In the genomic region with DNA sequence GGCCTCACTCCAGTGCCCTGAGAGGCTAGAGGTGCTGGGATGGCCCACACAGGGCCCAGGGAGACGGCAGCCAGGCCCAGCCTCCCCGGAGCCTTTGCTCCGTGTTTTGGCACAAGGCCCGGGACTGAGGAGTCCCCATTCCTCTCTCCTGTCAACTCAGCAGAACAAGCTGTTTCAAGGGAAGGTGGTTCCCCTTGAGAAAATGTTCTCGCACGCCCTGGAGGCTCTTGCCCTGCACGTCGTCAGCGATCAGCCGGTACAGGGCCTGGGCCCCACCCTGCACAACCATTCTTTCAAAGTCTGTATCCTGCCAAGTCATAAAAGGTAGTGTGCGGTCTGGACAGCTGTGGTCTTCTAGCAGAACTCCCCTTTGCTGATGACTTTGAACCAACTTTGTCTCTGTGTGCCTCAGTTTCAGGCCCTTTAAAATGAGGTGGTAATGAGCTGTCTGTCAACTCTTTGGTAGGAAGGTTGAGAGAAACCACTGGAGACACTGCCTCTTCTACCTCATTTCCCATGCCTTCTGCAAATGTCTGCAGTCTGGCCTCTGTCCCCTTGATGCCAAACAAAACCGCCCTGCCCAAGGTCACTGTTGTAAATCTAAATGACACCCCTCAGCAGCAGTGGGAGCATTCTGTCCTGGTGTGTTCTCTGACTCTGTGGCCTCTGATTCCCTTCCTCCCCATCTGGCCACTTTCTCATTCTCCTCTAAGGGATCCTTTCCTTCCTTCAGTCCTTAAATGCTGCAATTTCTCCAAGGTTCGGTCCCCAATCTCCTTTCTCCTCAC, we compare ENCODE assay signal across 1 cellular context.
TF ChIP-seq lines count a peak whose summit lies in the region.

No MANE protein-coding gene starts in this region.

TF ChIP-seq in GM12878, 131 proteins besides CTCF, POLR2A, EP300 and RAD21 (continued from another document):
- TF ChIP-seq, protein P1, sequence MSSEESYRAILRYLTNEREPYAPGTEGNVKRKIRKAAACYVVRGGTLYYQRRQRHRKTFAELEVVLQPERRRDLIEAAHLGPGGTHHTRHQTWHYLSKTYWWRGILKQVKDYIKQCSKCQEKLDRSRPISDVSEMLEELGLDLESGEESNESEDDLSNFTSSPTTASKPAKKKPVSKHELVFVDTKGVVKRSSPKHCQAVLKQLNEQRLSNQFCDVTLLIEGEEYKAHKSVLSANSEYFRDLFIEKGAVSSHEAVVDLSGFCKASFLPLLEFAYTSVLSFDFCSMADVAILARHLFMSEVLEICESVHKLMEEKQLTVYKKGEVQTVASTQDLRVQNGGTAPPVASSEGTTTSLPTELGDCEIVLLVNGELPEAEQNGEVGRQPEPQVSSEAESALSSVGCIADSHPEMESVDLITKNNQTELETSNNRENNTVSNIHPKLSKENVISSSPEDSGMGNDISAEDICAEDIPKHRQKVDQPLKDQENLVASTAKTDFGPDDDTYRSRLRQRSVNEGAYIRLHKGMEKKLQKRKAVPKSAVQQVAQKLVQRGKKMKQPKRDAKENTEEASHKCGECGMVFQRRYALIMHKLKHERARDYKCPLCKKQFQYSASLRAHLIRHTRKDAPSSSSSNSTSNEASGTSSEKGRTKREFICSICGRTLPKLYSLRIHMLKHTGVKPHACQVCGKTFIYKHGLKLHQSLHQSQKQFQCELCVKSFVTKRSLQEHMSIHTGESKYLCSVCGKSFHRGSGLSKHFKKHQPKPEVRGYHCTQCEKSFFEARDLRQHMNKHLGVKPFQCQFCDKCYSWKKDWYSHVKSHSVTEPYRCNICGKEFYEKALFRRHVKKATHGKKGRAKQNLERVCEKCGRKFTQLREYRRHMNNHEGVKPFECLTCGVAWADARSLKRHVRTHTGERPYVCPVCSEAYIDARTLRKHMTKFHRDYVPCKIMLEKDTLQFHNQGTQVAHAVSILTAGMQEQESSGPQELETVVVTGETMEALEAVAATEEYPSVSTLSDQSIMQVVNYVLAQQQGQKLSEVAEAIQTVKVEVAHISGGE (CRISPR knock-in tag; IDR thresholded peaks at IDR 0.05), result no peak
- TF ChIP-seq, protein P2, sequence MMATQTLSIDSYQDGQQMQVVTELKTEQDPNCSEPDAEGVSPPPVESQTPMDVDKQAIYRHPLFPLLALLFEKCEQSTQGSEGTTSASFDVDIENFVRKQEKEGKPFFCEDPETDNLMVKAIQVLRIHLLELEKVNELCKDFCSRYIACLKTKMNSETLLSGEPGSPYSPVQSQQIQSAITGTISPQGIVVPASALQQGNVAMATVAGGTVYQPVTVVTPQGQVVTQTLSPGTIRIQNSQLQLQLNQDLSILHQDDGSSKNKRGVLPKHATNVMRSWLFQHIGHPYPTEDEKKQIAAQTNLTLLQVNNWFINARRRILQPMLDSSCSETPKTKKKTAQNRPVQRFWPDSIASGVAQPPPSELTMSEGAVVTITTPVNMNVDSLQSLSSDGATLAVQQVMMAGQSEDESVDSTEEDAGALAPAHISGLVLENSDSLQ (IDR thresholded peaks at IDR 0.05), result peak; percentile 87
- no peak for TF ChIP-seq NR2F1 (conservative IDR thresholded peaks at IDR 0.05)
